ENCODE assay signal across 1 cellular context in the genomic region with DNA sequence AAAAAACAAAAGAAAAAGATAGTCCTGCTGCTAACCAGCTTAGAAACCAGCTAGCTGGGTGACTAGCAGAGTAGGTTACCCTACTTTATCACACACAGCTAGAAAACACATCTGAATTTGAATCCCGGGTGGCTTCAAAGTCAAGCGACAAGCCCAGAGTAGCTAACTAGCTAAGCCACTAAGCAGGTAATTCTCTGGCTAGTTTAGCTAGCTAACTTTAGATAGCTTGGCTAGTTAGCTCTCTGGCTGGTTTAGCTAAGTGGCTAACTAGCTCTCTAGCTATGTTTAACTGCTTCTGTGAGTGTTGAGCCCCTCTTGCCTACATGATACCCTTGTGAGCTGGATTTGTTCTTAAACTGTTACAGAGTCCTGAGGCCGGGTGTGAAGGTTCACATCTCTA.
A peak's percentile ranks its signal among the peaks of the same experiment; 100 is the strongest.
TF ChIP-seq lines count a peak whose summit lies in the region.

No MANE protein-coding gene starts in this region.

TF ChIP-seq in K562, 482 proteins besides CTCF, POLR2A, EP300 and RAD21:
- peak; percentile 94 for TF ChIP-seq HMBOX1 (IDR thresholded peaks at IDR 0.05)
- TF ChIP-seq CBFA2T2 (conservative IDR thresholded peaks at IDR 0.05) = no peak
TF ChIP-seq in K562: peak in this region for 1.
